8 cellular contexts compared by ENCODE assay signal in the genomic region with DNA sequence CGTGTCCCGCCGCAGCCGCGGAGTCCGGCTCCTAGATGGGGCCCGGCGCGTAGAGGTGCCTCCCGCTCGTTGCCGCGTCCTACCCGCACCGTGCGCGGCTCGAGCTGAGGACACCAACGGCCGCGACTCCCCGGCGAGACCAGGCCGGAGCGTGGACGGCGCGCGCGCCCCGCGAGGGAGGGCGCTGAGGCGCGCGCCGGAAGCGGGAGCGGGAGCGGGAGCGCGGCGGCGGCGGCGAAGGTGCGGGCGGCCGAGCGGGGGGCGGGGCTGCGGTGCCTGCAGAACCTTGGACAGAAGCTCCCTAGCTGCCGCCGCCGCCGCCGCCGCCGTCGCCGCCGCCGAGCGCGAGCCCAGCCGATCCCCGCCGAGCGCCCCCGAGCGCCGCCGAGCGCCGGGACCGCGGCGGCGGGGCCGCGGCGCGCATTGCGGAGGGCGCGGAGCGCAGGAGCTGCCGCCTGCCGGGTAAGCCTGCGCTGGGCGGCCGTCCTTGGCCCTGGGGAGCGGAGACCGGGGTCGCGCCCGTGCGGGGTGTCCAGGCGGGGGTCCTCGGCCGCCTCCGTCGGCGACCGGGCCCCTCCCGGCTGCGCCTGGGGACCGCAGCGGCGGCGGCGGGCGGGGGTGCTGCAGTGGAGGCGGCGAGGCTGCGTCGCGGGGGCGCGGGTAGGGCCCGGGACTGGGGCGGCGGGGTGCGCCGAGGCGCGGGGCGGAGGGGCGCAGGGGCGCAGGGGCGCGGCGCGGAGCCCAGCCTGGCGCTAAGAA. TPM values are rescaled to one million over a fixed set of nuclear protein-coding genes. Genes with fewer than 3 reads are reported as not detected.
DNase-seq lines count a peak whose midpoint lies in the region; ATAC-seq and TF ChIP-seq lines count a peak whose summit lies in the region.

A gene (plus strand): TSS at position 293 of the 759 bp plus-strand sequence. CDS start 628 bp downstream, outside the sequence.

- H3K79me2 ChIP-seq in ACC112 (ENCODE audit: control insufficient read depth, insufficient read depth, low read length, unreplicated experiment): no peaks in the 10 kb centered on the region

- no peaks in the 10 kb centered on the region for H3K36me3 ChIP-seq in ACC112 (ENCODE audit: insufficient read depth, low read length)
- H3K36me3 ChIP-seq in mucosa of descending colon (ENCODE audit: low read depth): no peaks in the 10 kb centered on the region

- H3K9me3 Mint-ChIP-seq in stimulated activated memory B cell treated with anti-CD40 and anti-IgM and Interleukin-4, amounts not matched to agents 10 μg/mL and 1 μg/mL and 100 μg/mL, for 72 hours: no peaks in the 10 kb centered on the region

- peak; percentile 91 for DNase-seq in NCI-H774 (lab: John Stamatoyannopoulos, UW)
- peak; percentile 53 for DNase-seq in activated T-cell treated with anti-CD3 and anti-CD28 coated beads for 1 hour (ENCODE audit: low read depth)
- peak; percentile 82 for DNase-seq in epithelial cell of esophagus (ENCODE audit: low read depth)
- DNase-seq in mucosa of descending colon: peak; percentile 69 to 85 (median 84)

- H3K4me1 ChIP-seq in ACC112 (ENCODE audit: control insufficient read depth, insufficient read depth, low read length, unreplicated experiment): peaks cover 18% of the 10 kb centered on the region
- peaks cover 12% of the 10 kb centered on the region for H3K4me1 ChIP-seq in mucosa of descending colon (ENCODE audit: low read depth)

- no peaks in the 10 kb centered on the region for H3K9me3 ChIP-seq in mucosa of descending colon

- peaks cover 16% of the 10 kb centered on the region for H3K36me3 Mint-ChIP-seq in stimulated activated memory B cell treated with anti-CD40 and anti-IgM and Interleukin-4, amounts not matched to agents 10 μg/mL and 1 μg/mL and 100 μg/mL, for 72 hours

- TF ChIP-seq CTCF in epithelial cell of esophagus (IDR thresholded peaks at IDR 0.05; ENCODE audit: insufficient read depth, low read depth, low read length, missing control alignments) (no peak), mucosa of descending colon (IDR thresholded peaks at IDR 0.05) (no peak)

- no peaks in the 10 kb centered on the region for H3K27me3 Mint-ChIP-seq in stimulated activated memory B cell treated with anti-CD40 and anti-IgM and Interleukin-4, amounts not matched to agents 10 μg/mL and 1 μg/mL and 100 μg/mL, for 72 hours

- peak within 1 kb of the TSS; percentile 92 for H3K4me3 Mint-ChIP-seq in stimulated activated memory B cell treated with anti-CD40 and anti-IgM and Interleukin-4, amounts not matched to agents 10 μg/mL and 1 μg/mL and 100 μg/mL, for 72 hours

- peak within 1 kb of the TSS; percentile 78 for H2AFZ ChIP-seq in ACC112 (ENCODE audit: low read length, unreplicated experiment)

- peak within 1 kb of the TSS; percentile 77 for H3K27ac Mint-ChIP-seq in stimulated activated memory B cell treated with anti-CD40 and anti-IgM and Interleukin-4, amounts not matched to agents 10 μg/mL and 1 μg/mL and 100 μg/mL, for 72 hours

- no peaks in the 10 kb centered on the region for H3K27me3 ChIP-seq in ACC112 (ENCODE audit: insufficient read depth, low read length)

- H3K4me1 Mint-ChIP-seq in stimulated activated memory B cell treated with anti-CD40 and anti-IgM and Interleukin-4, amounts not matched to agents 10 μg/mL and 1 μg/mL and 100 μg/mL, for 72 hours: peaks cover 54% of the 10 kb centered on the region

- H3K27ac ChIP-seq in ACC112 (ENCODE audit: low read depth, low read length): peak within 1 kb of the TSS; percentile 42

- ATAC-seq in GM18520 (IDR thresholded peaks at IDR 0.05; ENCODE audit: unreplicated experiment): peak; percentile 35
- ATAC-seq in HG03103 (IDR thresholded peaks at IDR 0.05; ENCODE audit: low read depth, unreplicated experiment): peak; percentile 38
- peak; percentile 72 for ATAC-seq in mucosa of descending colon
- ATAC-seq in stimulated activated memory B cell treated with anti-CD40 and anti-IgM and Interleukin-4, amounts not matched to agents 10 μg/mL and 1 μg/mL and 100 μg/mL, for 72 hours: peak; percentile 74

- H3K4me3 ChIP-seq in ACC112 (ENCODE audit: low read depth, low read length) (peak within 1 kb of the TSS; percentile 84), epithelial cell of esophagus (ENCODE audit: low read length) (peak within 1 kb of the TSS; percentile 54), mucosa of descending colon (peak within 1 kb of the TSS; percentile 34)

- intact Hi-C loops in mucosa of descending colon (cut with DNase I, micrococcal nuclease): no loop called here

RNA-seq across cellular contexts. Expression of the gene that starts here (rescaled TPM):
- total RNA-seq in mucosa of descending colon: 1 to 10 TPM in 2 of 3 donors, under 1 TPM in 1; 0.72 to 2.1 (median 1.3) TPM

Comparison
In these comparisons a context has a peak if more than half of its experiments do, and no peak if none do; other contexts are left out.
1. Peak in every context shown above with its lines: DNase-seq, ATAC-seq, H3K4me3 ChIP-seq and H3K27ac ChIP-seq.
2. H3K4me3 ChIP-seq: peak in every context shown above with its lines; median percentile 84 in ACC112; 54 in epithelial cell of esophagus; 34 in mucosa of descending colon.